24 cellular contexts compared by ENCODE assay signal in genomic region chr3:28226020-28226419, GRCh38. TPM values are rescaled to one million over a fixed set of nuclear protein-coding genes. Genes with fewer than 3 reads are reported as not detected.
DNase-seq lines count a peak whose midpoint lies in the region; ATAC-seq, FAIRE-seq and TF ChIP-seq lines count a peak whose summit lies in the region.
"Had no signal": no experiment of that assay in that cellular context is flagged by ENCODE, and none has a peak within 500 bp of the region (broad histone marks: within the 10 kb centered on the region; RNA-seq: fewer than 3 reads in every experiment).

No MANE protein-coding gene starts in this region.

- H4K20me1 ChIP-seq in HepG2 (ENCODE audit: insufficient read depth, low read length) = no peaks in the 10 kb centered on the region
- H4K20me1 ChIP-seq in PC-9 (ENCODE audit: insufficient read depth) = no peaks in the 10 kb centered on the region
- no peaks in the 10 kb centered on the region for H4K20me1 ChIP-seq in H1 (replicated peaks in 1 of 2; ENCODE audit: control insufficient read depth in 1 of 2, insufficient read depth in 2 of 2, low read length in 2 of 2)
- H4K20me1 ChIP-seq: BLaER1 treated with 17β-estradiol and CSF1 and Interleukin-3, amounts not matched to agents 10 nM and 100 nM had no signal

- no peak overlapping the region for H3K23ac ChIP-seq in H1 (ENCODE audit: insufficient read length)

- H2BK20ac ChIP-seq in H1 (ENCODE audit: low read length) = no peak overlapping the region

- POLR2A ChIA-PET in HepG2 (lab: Yijun Ruan, JAX) (no interaction called here), PC-9 (lab: Charles Lee; ENCODE audit: unreplicated experiment) (no interaction called here), H1 (lab: Charles Lee; ENCODE audit: partially characterized antibody) (no interaction called here)

- H2AK5ac ChIP-seq in H1 (ENCODE audit: low read depth, low read length) = no peak overlapping the region

- no peak for ATAC-seq in HepG2
- ATAC-seq in right lobe of liver = no peak
- no peak for ATAC-seq in foreskin keratinocyte
- ATAC-seq in GM18861 (IDR thresholded peaks at IDR 0.05; ENCODE audit: unreplicated experiment) = no peak
- ATAC-seq: A549; CD8-positive, alpha-beta T cell; GM12878 had no signal

- TF ChIP-seq EP300 in HepG2 (IDR thresholded peaks at IDR 0.05; ENCODE audit: low read depth in 2 of 2, low read length in 2 of 2) (no peak), HepG2 (CRISPR knock-in tag; IDR thresholded peaks at IDR 0.05; ENCODE audit: borderline replicate concordance) (no peak), H1 (IDR thresholded peaks at IDR 0.05; ENCODE audit: borderline replicate concordance in 1 of 2, low read depth in 2 of 2, low read length in 2 of 2) (no peak)

- no peak overlapping the region for H3K4ac ChIP-seq in H1 (replicated peaks; ENCODE audit: insufficient read length, low read depth, low read length)

- DNase-seq in HepG2 (ENCODE audit: low spot score) (no peak), right lobe of liver (no peak), PC-9 (no peak), H1 (ENCODE audit: low read depth in 1 of 2, low spot score in 2 of 2) (no peak), foreskin keratinocyte (no peak)
- DNase-seq: AML-193; Caco-2; Calu3; CD4-positive, alpha-beta T cell; CD8-positive, alpha-beta T cell; DMS79; DND-41; EL; GDM1 had no signal

- H3K27me3 ChIP-seq in HepG2 (ENCODE audit: control insufficient read depth in 1 of 2, insufficient read depth in 2 of 2, low read length in 2 of 2) (no peaks in the 10 kb centered on the region), right lobe of liver (no peaks in the 10 kb centered on the region), PC-9 (ENCODE audit: insufficient read depth, low read depth) (no peaks in the 10 kb centered on the region), H1 (replicated peaks in 1 of 4; ENCODE audit: control insufficient read depth in 3 of 4, extremely low read depth in 1 of 4, insufficient read depth in 3 of 4, low read length in 3 of 4) (peaks cover 0 to 2% (median under 1%) of the 10 kb centered on the region in 4 experiments; a peak in 3 of 7 replicates), foreskin keratinocyte (no peaks in the 10 kb centered on the region)
- H3K27me3 ChIP-seq: BLaER1 treated with 17β-estradiol and CSF1 and Interleukin-3, amounts not matched to agents 10 nM and 100 nM had no signal

- no peak overlapping the region for H4K91ac ChIP-seq in H1 (replicated peaks; ENCODE audit: insufficient read length, low read length)

- no peaks in the 10 kb centered on the region for H3K36me3 ChIP-seq in HepG2 (replicated peaks in 1 of 2; ENCODE audit: control insufficient read depth in 1 of 2, insufficient read depth in 2 of 2, low read length in 2 of 2)
- no peaks in the 10 kb centered on the region for H3K36me3 ChIP-seq in right lobe of liver
- H3K36me3 ChIP-seq in PC-9 (ENCODE audit: low read depth) = no peaks in the 10 kb centered on the region
- no peaks in the 10 kb centered on the region for H3K36me3 ChIP-seq in H1 (ENCODE audit: control insufficient read depth in 2 of 4, insufficient read depth in 4 of 4, low read length in 3 of 4)

- no peaks in the 10 kb centered on the region for H3K79me2 ChIP-seq in HepG2 (ENCODE audit: insufficient read depth, low read length)
- H3K79me2 ChIP-seq in PC-9 (ENCODE audit: low read depth) = no peaks in the 10 kb centered on the region
- no peaks in the 10 kb centered on the region for H3K79me2 ChIP-seq in H1 (ENCODE audit: control insufficient read depth in 1 of 2, insufficient read depth in 2 of 2, low read length in 2 of 2)

- H3K23me2 ChIP-seq in H1 (ENCODE audit: low read depth, low read length) = no peaks in the 10 kb centered on the region

- no peak overlapping the region for H2BK12ac ChIP-seq in H1 (ENCODE audit: low read depth, low read length)

- H2BK120ac ChIP-seq in H1 (replicated peaks; ENCODE audit: low read depth, low read length) = no peak overlapping the region

- no peak overlapping the region for H3K18ac ChIP-seq in H1 (ENCODE audit: extremely low read depth, low read length)

- no peak for FAIRE-seq in HepG2 (lab: Jason Lieb, UNC)
- no peak for FAIRE-seq in H1 (lab: Jason Lieb, UNC)
- FAIRE-seq: D721Med, GM12878, GM12892, GM18507, GM19239 had no signal

- H2AFZ ChIP-seq in HepG2 (ENCODE audit: low read length) (no peak overlapping the region), PC-9 (peak overlapping the region; percentile 70; the same call in 1 of the 2 replicates), H1 (ENCODE audit: low read length) (no peak overlapping the region)

- WGBS in HepG2 (ENCODE audit: low lambda C conversion rate) = 92% methylated on average over 3 of the region's 3 CpGs
- WGBS in right lobe of liver (ENCODE audit: insufficient coverage, low coverage, low lambda C conversion rate, missing lambda C conversion rate) = 75% methylated on average over 3 of the region's 3 CpGs
- 90 to 100% methylated on average over 2 to 3 of the region's 3 CpGs for WGBS in H1 (ENCODE audit: extremely low coverage in 1 of 2, insufficient coverage in 1 of 2, insufficient read length in 1 of 2, insufficient replicate concordance in 2 of 2, low coverage in 1 of 2, low lambda C conversion rate in 2 of 2, missing lambda C conversion rate in 1 of 2), 2 experiments

- H3K4me2 ChIP-seq in HepG2 (ENCODE audit: low read depth, low read length) (no peak overlapping the region), PC-9 (no peak overlapping the region), H1 (ENCODE audit: insufficient read depth in 1 of 2, low read depth in 2 of 2, low read length in 2 of 2) (no peak overlapping the region)
- H3K4me2 ChIP-seq: A549; BLaER1 treated with 17β-estradiol and CSF1 and Interleukin-3, amounts not matched to agents 10 nM and 100 nM had no signal

- no peak overlapping the region for H4K5ac ChIP-seq in H1 (ENCODE audit: insufficient read length, low read depth, low read length)

- H3K9me3 ChIP-seq in HepG2 (ENCODE audit: low read length) = no peaks in the 10 kb centered on the region
- H3K9me3 ChIP-seq in right lobe of liver = no peaks in the 10 kb centered on the region
- H3K9me3 ChIP-seq in PC-9 (ENCODE audit: insufficient read depth, low read depth) = no peaks in the 10 kb centered on the region
- no peaks in the 10 kb centered on the region for H3K9me3 ChIP-seq in H1 (ENCODE audit: insufficient read depth in 2 of 2, low read depth in 1 of 2, low read length in 1 of 2)
- H3K9me3 ChIP-seq: A549, Caco-2 had no signal

- H3K4me3 ChIP-seq in HepG2 (replicated peaks in 1 of 3; ENCODE audit: insufficient read depth in 1 of 3, low read depth in 2 of 3, low read length in 3 of 3) (no peak overlapping the region), right lobe of liver (no peak overlapping the region), PC-9 (no peak overlapping the region), H1 (ENCODE audit: extremely low read depth in 1 of 4, insufficient read depth in 2 of 4, low read depth in 3 of 4, low read length in 4 of 4) (no peak overlapping the region)
- H3K4me3 ChIP-seq: A549; BLaER1 treated with 17β-estradiol and CSF1 and Interleukin-3, amounts not matched to agents 10 nM and 100 nM; GM12878 had no signal

- no peak for TF ChIP-seq CTCF in HepG2 (CRISPR knock-in tag; IDR thresholded peaks at IDR 0.05)
- no peak for TF ChIP-seq CTCF in right lobe of liver (IDR thresholded peaks at IDR 0.05)
- no peak for TF ChIP-seq CTCF in PC-9 (conservative IDR thresholded peaks at IDR 0.05)
- TF ChIP-seq CTCF in H1 (IDR thresholded peaks at IDR 0.05; ENCODE audit: control extremely low read depth in 1 of 3, insufficient read depth in 1 of 3, low read depth in 1 of 3, low read length in 3 of 3) = no peak
- TF ChIP-seq CTCF in foreskin keratinocyte (conservative IDR thresholded peaks at IDR 0.05) = no peak

- H3K56ac ChIP-seq in H1 (replicated peaks; ENCODE audit: insufficient read length, low read depth, low read length) = no peak overlapping the region

- H3K79me1 ChIP-seq in H1 (ENCODE audit: low read depth, low read length) = no peaks in the 10 kb centered on the region

- intact Hi-C loops in HepG2 (cut with micrococcal nuclease; ENCODE audit: unreplicated experiment) (no loop called here), right lobe of liver (cut with DNase I) (no loop called here), PC-9 (cut with micrococcal nuclease; ENCODE audit: unreplicated experiment) (no loop called here)

- in situ Hi-C loops in HepG2 (cut with HindIII; ENCODE audit: extremely low pct_ligation_motif_present, low pct_unique_long_range_greater_than_20kb) = no loop called here

- H3K9ac ChIP-seq in HepG2 (ENCODE audit: insufficient read depth, low read depth, low read length) (no peak overlapping the region), H1 (replicated peaks in 1 of 4; ENCODE audit: extremely low read depth in 1 of 4, low read depth in 3 of 4, low read length in 3 of 4) (no peak overlapping the region)
- H3K9ac ChIP-seq: BLaER1 treated with 17β-estradiol and CSF1 and Interleukin-3, amounts not matched to agents 10 nM and 100 nM had no signal

- H3K27ac ChIP-seq in HepG2 (ENCODE audit: extremely low read length, insufficient read depth, low read length) = no peak overlapping the region
- H3K27ac ChIP-seq in right lobe of liver = no peak overlapping the region
- no peak overlapping the region for H3K27ac ChIP-seq in PC-9
- H3K27ac ChIP-seq in H1 (ENCODE audit: low read depth, low read length) = no peak overlapping the region
- H3K27ac ChIP-seq in foreskin keratinocyte = no peak overlapping the region
- H3K27ac ChIP-seq: 22Rv1; A549; BLaER1 treated with 17β-estradiol and CSF1 and Interleukin-3, amounts not matched to agents 10 nM and 100 nM; C4-2B had no signal

- TF ChIP-seq POLR2A in HepG2 (IDR thresholded peaks at IDR 0.05; ENCODE audit: insufficient read depth in 1 of 2, low read depth in 2 of 2, low read length in 2 of 2) (no peak), right lobe of liver (IDR thresholded peaks at IDR 0.05) (no peak), H1 (IDR thresholded peaks at IDR 0.05; ENCODE audit: control extremely low read depth in 1 of 2, low read depth in 2 of 2, low read length in 2 of 2) (no peak)

- TF ChIP-seq RAD21 in HepG2 (CRISPR knock-in tag; IDR thresholded peaks at IDR 0.05) (no peak), H1 (IDR thresholded peaks at IDR 0.05 in 1 of 2, conservative IDR thresholded peaks at IDR 0.05 in 1 of 2; ENCODE audit: low read depth in 2 of 2, low read length in 2 of 2) (no peak)

- CTCF ChIA-PET in HepG2 (lab: Yijun Ruan, JAX; ENCODE audit: low intra/inter-chr PET ratio, low total read pairs) (no interaction called here), PC-9 (lab: Charles Lee) (no interaction called here), H1 (lab: Charles Lee; ENCODE audit: partially characterized antibody) (no interaction called here)

- H3K4me1 ChIP-seq in HepG2 (ENCODE audit: insufficient read depth, low read length) (peaks cover 15% of the 10 kb centered on the region), right lobe of liver (no peaks in the 10 kb centered on the region), PC-9 (replicated peaks; ENCODE audit: insufficient read depth) (no peaks in the 10 kb centered on the region), H1 (replicated peaks in 1 of 4; ENCODE audit: control insufficient read depth in 3 of 4, insufficient read depth in 4 of 4, low read length in 3 of 4) (no peaks in the 10 kb centered on the region), foreskin keratinocyte (no peaks in the 10 kb centered on the region)
- H3K4me1 ChIP-seq: A549, Caco-2 had no signal

- H2BK5ac ChIP-seq in H1 (ENCODE audit: low read depth, low read length) = no peak overlapping the region

- no peak overlapping the region for H3K14ac ChIP-seq in H1 (ENCODE audit: insufficient read length)

- BruUV-seq in HepG2 (replicated peaks; lab: Mats Ljungman, UMichigan) (no TSS peak), PC-9 (replicated peaks; lab: Mats Ljungman, UMichigan) (no TSS peak)

- no peaks in the 10 kb centered on the region for H3K9me2 ChIP-seq in PC-9 (ENCODE audit: insufficient read depth)

- no peaks in the 10 kb centered on the region for H3F3A ChIP-seq in PC-9 (ENCODE audit: insufficient read depth, low read depth)

- no peak overlapping the region for H4K8ac ChIP-seq in H1 (ENCODE audit: extremely low read depth, insufficient read depth, low read length)

- no peak overlapping the region for H2BK15ac ChIP-seq in H1 (ENCODE audit: low read length)

RNA-seq across cellular contexts. Expression of gene CMC1, which starts 15.4 kb away (rescaled TPM):
- total RNA-seq in HepG2 (2016; rRNA removed; fragmentation: Illumina TruSeq; extraction: Trizol) (29.5 and 32.3 TPM in 2 replicates), right lobe of liver (10 to 100 TPM in 5 of 6 experiments, 1 to 10 TPM in 1; 9.5 to 16.9 (median 12.2) TPM), PC-9 (2021) (26.7 and 33.8 TPM in 2 replicates), foreskin keratinocyte (27.2 and 29.1 TPM in 2 replicates)
- 23.4 and 25.5 TPM in 2 replicates for total RNA-seq in HepG2 (2016; cell fraction: cytosol; rRNA removed; fragmentation: Illumina TruSeq; extraction: Trizol; ENCODE audit: low read depth)
- total RNA-seq in HepG2 (2016; cell fraction: insoluble cytoplasmic fraction; rRNA removed; fragmentation: Illumina TruSeq; extraction: Trizol) = 28.5 and 32.7 TPM in 2 replicates
- total RNA-seq in HepG2 (2016; cell fraction: membrane; rRNA removed; fragmentation: Illumina TruSeq; extraction: Trizol) = 20.9 and 22.7 TPM in 2 replicates
- total RNA-seq in HepG2 (2016; cell fraction: nucleus; rRNA removed; fragmentation: Illumina TruSeq; extraction: Trizol) = 17.1 and 18.8 TPM in 2 replicates
- polyA plus RNA-seq in HepG2 (2011; rRNA removed) (19.9 and 22.1 TPM in 2 replicates), H1 (2011; rRNA removed) (11.4 and 13.7 TPM in 2 replicates), foreskin keratinocyte (47.3 and 48.4 TPM in 2 replicates)
- polyA plus RNA-seq in HepG2 (2011; cell fraction: cytosol; rRNA removed) = 11.6 and 16.4 TPM in 2 replicates
- polyA plus RNA-seq in HepG2 (2011; cell fraction: nucleus; rRNA removed) = 8.8 and 11.8 TPM in 2 replicates
- polyA plus RNA-seq in HepG2 (2012) = 30.2 and 38.8 TPM in 2 replicates
- polyA plus RNA-seq in HepG2 (2016; cell fraction: cytosol; fragmentation: Illumina TruSeq; extraction: Trizol; ENCODE audit: low read depth) = 28.3 and 32.3 TPM in 2 replicates
- 43.4 and 48.7 TPM in 2 replicates for polyA plus RNA-seq in HepG2 (2016; cell fraction: insoluble cytoplasmic fraction; fragmentation: Illumina TruSeq; extraction: Trizol; ENCODE audit: low read depth)
- polyA plus RNA-seq in HepG2 (2016; cell fraction: membrane; fragmentation: Illumina TruSeq; extraction: Trizol; ENCODE audit: low read depth) = 26.3 and 29.5 TPM in 2 replicates
- polyA plus RNA-seq in HepG2 (2016; cell fraction: nucleus; fragmentation: Illumina TruSeq; extraction: Trizol; ENCODE audit: insufficient read depth, low read depth) = 35.4 and 35.6 TPM in 2 replicates
- 3.6 and 5.0 TPM in 2 replicates for polyA minus RNA-seq in HepG2 (2011; rRNA and poly(A)+ RNA removed; ENCODE audit: low replicate concordance)
- polyA minus RNA-seq in HepG2 (2011; cell fraction: cytosol; rRNA and poly(A)+ RNA removed) = 4.6 and 9.9 TPM in 2 replicates
- polyA minus RNA-seq in HepG2 (2011; cell fraction: nucleus; rRNA and poly(A)+ RNA removed) = 43.8 and 44.0 TPM in 2 replicates
- total RNA-seq in H1 (2021; fragmentation: NEBNext Ultra II Directional; extraction: Animal tissue kit (Norgen Biotek cat#: 25700)) = 17.8 and 19.4 TPM in 2 replicates
- 16.7 TPM for polyA plus RNA-seq in H1 (2011; cell fraction: cytosol; rRNA removed)
- 8.3 TPM for polyA plus RNA-seq in H1 (2011; cell fraction: nucleus; rRNA removed)
- polyA plus RNA-seq in H1 (2012, experiment 1 of 2) = 19.3 to 34.2 TPM (median 20.6 TPM) in 4 replicates
- polyA plus RNA-seq in H1 (2012, experiment 2 of 2) = 39.3 TPM
- polyA plus RNA-seq in H1 (2013, experiment 1 of 2) = 96.1 TPM
- polyA plus RNA-seq in H1 (2013, experiment 2 of 2) = 86.9 TPM
- 2.2 and 3.7 TPM in 2 replicates for polyA minus RNA-seq in H1 (2011; rRNA and poly(A)+ RNA removed)
- polyA minus RNA-seq in H1 (2011; cell fraction: cytosol; rRNA and poly(A)+ RNA removed) = 7.6 TPM
- polyA minus RNA-seq in H1 (2011; cell fraction: nucleus; rRNA and poly(A)+ RNA removed) = 36.1 TPM

Comparison
In these comparisons a context has a peak if more than half of its experiments do, and no peak if none do; other contexts are left out.
1. Of the 41 proteins assayed by ChIP-seq in both HepG2 and H1: peak only in HepG2: none; only in H1: none; in both: CEBPB; in neither: 40.